8 cellular contexts compared by ENCODE assay signal in genomic region chrX:149631293-149632165, GRCh38. TPM values are rescaled to one million over a fixed set of nuclear protein-coding genes. Genes with fewer than 3 reads are reported as not detected.
DNase-seq lines count a peak whose midpoint lies in the region; ATAC-seq and TF ChIP-seq lines count a peak whose summit lies in the region.

TMEM185A (minus strand) TSS chrX:149631792; CDS start chrX:149631580, 212 bp downstream.

- peak within 1 kb of the TSS; percentile 69 for H3K9ac ChIP-seq in mesendoderm (ENCODE audit: low read length)

- H3K4me1 ChIP-seq in effector memory CD4-positive, alpha-beta T cell (ENCODE audit: control insufficient read depth, insufficient read depth, low read length, poor library complexity, severe bottlenecking), result peaks cover 3% of the 10 kb centered on the region
- H3K4me1 ChIP-seq in mesendoderm (ENCODE audit: control insufficient read depth, low read depth, low read length), result no peaks in the 10 kb centered on the region

- no peak within 1 kb of the TSS for H3K4ac ChIP-seq in mesendoderm (ENCODE audit: low read depth, low read length)

- no peaks in the 10 kb centered on the region for H3K9me3 ChIP-seq in effector memory CD4-positive, alpha-beta T cell (ENCODE audit: control insufficient read depth, low read length)

- peak within 1 kb of the TSS; percentile 78 for H3K27ac Mint-ChIP-seq in activated CD8-positive, alpha-beta T cell treated with anti-CD3 and anti-CD28 coated beads, Interleukin-2, amount 10 ng/mL, durations not matched to agents 7 days and 5 days

- no peak within 1 kb of the TSS for H2BK15ac ChIP-seq in mesendoderm (replicated peaks; ENCODE audit: low read depth)

- no peak within 1 kb of the TSS for H2AK5ac ChIP-seq in mesendoderm (ENCODE audit: low read length)

- H3K4me3 Mint-ChIP-seq in activated CD8-positive, alpha-beta T cell treated with anti-CD3 and anti-CD28 coated beads, Interleukin-2, amount 10 ng/mL, durations not matched to agents 7 days and 5 days, result peak within 1 kb of the TSS; percentile 86

- no CpG with 5 or more reads among the region's 101 CpGs for WGBS in mesendoderm (ENCODE audit: extremely low coverage, insufficient coverage, low lambda C conversion rate)

- H3K9me3 Mint-ChIP-seq in activated CD8-positive, alpha-beta T cell treated with anti-CD3 and anti-CD28 coated beads, Interleukin-2, amount 10 ng/mL, durations not matched to agents 7 days and 5 days (ENCODE audit: insufficient read depth), result no peaks in the 10 kb centered on the region

- H4K5ac ChIP-seq in mesendoderm (ENCODE audit: low read length), result no peak within 1 kb of the TSS

- peak within 1 kb of the TSS; percentile 49 for H3K27ac ChIP-seq in effector memory CD4-positive, alpha-beta T cell (ENCODE audit: insufficient read depth, low read length, poor library complexity, severe bottlenecking)
- H3K27ac ChIP-seq in mesendoderm (ENCODE audit: low read depth, low read length), result no peak within 1 kb of the TSS

- no peak within 1 kb of the TSS for H2BK5ac ChIP-seq in mesendoderm (ENCODE audit: low read length)

- CTCF ChIA-PET in activated CD8-positive, alpha-beta T cell treated with anti-CD3 and anti-CD28 coated beads, Interleukin-2, amount 10 ng/mL, durations not matched to agents 7 days and 5 days (lab: Charles Lee), result no interaction called here

- peak within 1 kb of the TSS; percentile 88 for H3K56ac ChIP-seq in mesendoderm (ENCODE audit: low read length)

- DNase-seq in Ammon's horn (ENCODE audit: low spot score) (peak; percentile 44), NCI-H526 (lab: John Stamatoyannopoulos, UW) (peak; percentile 10 to 72), mesendoderm (peak; percentile 74)
- peak; percentile 76 for DNase-seq in activated CD8-positive, alpha-beta T cell treated with anti-CD3 and anti-CD28 coated beads, Interleukin-2, amount 10 ng/mL, durations not matched to agents 7 days and 5 days
- peak; percentile 54 to 71 (median 64) for DNase-seq in effector memory CD4-positive, alpha-beta T cell
- DNase-seq in stimulated activated CD8-positive, alpha-beta memory T cell treated with anti-CD3 and anti-CD28 coated beads, Interleukin-15, amount 100 ng/mL, for 1 hour (ENCODE audit: low read depth), result peak; percentile 39

- peak within 1 kb of the TSS; percentile 56 for H2BK120ac ChIP-seq in mesendoderm (ENCODE audit: low read depth, low read length)

- ATAC-seq in HG03378 (IDR thresholded peaks at IDR 0.05; ENCODE audit: unreplicated experiment), result peak; percentile 54
- peak; percentile 92 for ATAC-seq in activated CD8-positive, alpha-beta T cell treated with anti-CD3 and anti-CD28 coated beads, Interleukin-2, amount 10 ng/mL, durations not matched to agents 7 days and 5 days

- peak within 1 kb of the TSS; percentile 46 for H3K4me2 ChIP-seq in mesendoderm (ENCODE audit: low read length)

- peak within 1 kb of the TSS; percentile 72 for H3K4me3 ChIP-seq in effector memory CD4-positive, alpha-beta T cell (ENCODE audit: insufficient read depth, low read depth, low read length, poor library complexity, severe bottlenecking)
- peak within 1 kb of the TSS; percentile 57 for H3K4me3 ChIP-seq in mesendoderm (ENCODE audit: low read length)

- no peaks in the 10 kb centered on the region for H3K27me3 ChIP-seq in effector memory CD4-positive, alpha-beta T cell (replicated peaks; ENCODE audit: control insufficient read depth, insufficient read depth, low read length, poor library complexity, severe bottlenecking)
- H3K27me3 ChIP-seq in mesendoderm (ENCODE audit: insufficient read depth, low read length, poor library complexity), result no peaks in the 10 kb centered on the region

- H3K4me1 Mint-ChIP-seq in activated CD8-positive, alpha-beta T cell treated with anti-CD3 and anti-CD28 coated beads, Interleukin-2, amount 10 ng/mL, durations not matched to agents 7 days and 5 days (ENCODE audit: low read depth), result peaks cover 31% of the 10 kb centered on the region

- no peaks in the 10 kb centered on the region for H3K79me1 ChIP-seq in mesendoderm (ENCODE audit: low read length)

- POLR2A ChIA-PET in activated CD8-positive, alpha-beta T cell treated with anti-CD3 and anti-CD28 coated beads, Interleukin-2, amount 10 ng/mL, durations not matched to agents 7 days and 5 days (lab: Charles Lee), result no interaction called here

- H3K18ac ChIP-seq in mesendoderm (ENCODE audit: low read length), result peak within 1 kb of the TSS; percentile 65

- H3K79me2 ChIP-seq in mesendoderm (ENCODE audit: control insufficient read depth, insufficient read depth, low read length), result peaks cover 8% of the 10 kb centered on the region

- H4K8ac ChIP-seq in mesendoderm (ENCODE audit: low read depth, low read length), result no peak within 1 kb of the TSS

- H3K36me3 Mint-ChIP-seq in activated CD8-positive, alpha-beta T cell treated with anti-CD3 and anti-CD28 coated beads, Interleukin-2, amount 10 ng/mL, durations not matched to agents 7 days and 5 days (ENCODE audit: low read depth), result no peaks in the 10 kb centered on the region

- no peak within 1 kb of the TSS for H3K23ac ChIP-seq in mesendoderm (ENCODE audit: low read length)

- no peaks in the 10 kb centered on the region for H3K36me3 ChIP-seq in effector memory CD4-positive, alpha-beta T cell (ENCODE audit: control insufficient read depth, insufficient read depth, low read length)
- H3K36me3 ChIP-seq in mesendoderm (ENCODE audit: control insufficient read depth, insufficient read depth, low read length), result no peaks in the 10 kb centered on the region

- TF ChIP-seq POLR2A in GM19193 (IDR thresholded peaks at IDR 0.05; ENCODE audit: extremely low read depth, insufficient read depth, insufficient read length), result peak; percentile 45

- peaks cover 3% of the 10 kb centered on the region for H3K27me3 Mint-ChIP-seq in activated CD8-positive, alpha-beta T cell treated with anti-CD3 and anti-CD28 coated beads, Interleukin-2, amount 10 ng/mL, durations not matched to agents 7 days and 5 days (ENCODE audit: low read depth)

RNA-seq across cellular contexts. Expression of gene TMEM185A, which starts in this region (rescaled TPM):
- 10 to 100 TPM; 15.7 to 15.9 TPM for total RNA-seq in activated CD8-positive, alpha-beta T cell treated with anti-CD3 and anti-CD28 coated beads, Interleukin-2, amount 10 ng/mL, durations not matched to agents 7 days and 5 days
- 16.7 TPM for polyA plus RNA-seq in mesendoderm (2013, experiment 1 of 2)
- polyA plus RNA-seq in mesendoderm (2013, experiment 2 of 2), result 15.8 TPM
